ENCODE assay signal across 10 cellular contexts in genomic region chr10:89389254-89389653, GRCh38. TPM values are rescaled to one million over a fixed set of nuclear protein-coding genes. Genes with fewer than 3 reads are reported as not detected.
DNase-seq lines count a peak whose midpoint lies in the region; ATAC-seq and TF ChIP-seq lines count a peak whose summit lies in the region.
"Had no signal": no experiment of that assay in that cellular context is flagged by ENCODE, and none has a peak within 500 bp of the region (broad histone marks: within the 10 kb centered on the region; RNA-seq: fewer than 3 reads in every experiment).

No MANE protein-coding gene starts in this region.

- H3K4me3 ChIP-seq in dorsolateral prefrontal cortex = no peak overlapping the region
- no peak overlapping the region for H3K4me3 ChIP-seq in retinal pigment epithelial cell (ENCODE audit: low read length)

- peak in 55 of 56 donors; percentile 41 to 88 (median 67) for TF ChIP-seq CTCF in dorsolateral prefrontal cortex (IDR thresholded peaks at IDR 0.05 in 54 of 56, conservative IDR thresholded peaks at IDR 0.05 in 2 of 56; ENCODE audit: low read depth in 1 of 56, partially characterized antibody in 56 of 56)
- TF ChIP-seq CTCF in retinal pigment epithelial cell (conservative IDR thresholded peaks at IDR 0.05; ENCODE audit: low read depth, low read length) = peak; percentile 47

- intact Hi-C loops in dorsolateral prefrontal cortex (cut with DNase I) = no loop called here

- H3K27me3 ChIP-seq in dorsolateral prefrontal cortex = no peaks in the 10 kb centered on the region

- ATAC-seq in esophagus mucosa (no peak), GM21786 (IDR thresholded peaks at IDR 0.05; ENCODE audit: unreplicated experiment) (no peak)
- ATAC-seq: activated naive CD4-positive, alpha-beta T cell treated with anti-CD3 and anti-CD28 coated beads, Interleukin-2, amount 50 U/mL, for 72 hours had no signal

- peak overlapping the region in 44 of 59 donors; percentile 0 to 96 (median 41) for H3K27ac ChIP-seq in dorsolateral prefrontal cortex

- DNase-seq in NCI-H1417 (lab: John Stamatoyannopoulos, UW) (peak in 2 of 3 experiments; percentile 1 to 4), NCI-H1417 treated with DMSO at 0.1 percent for 48 hours (lab: John Stamatoyannopoulos, UW) (no peak), NAMALWA (ENCODE audit: low spot score) (peak; percentile 46), dorsolateral prefrontal cortex (no peak), retinal pigment epithelial cell (ENCODE audit: low read depth) (no peak), amniotic stem cell (lab: John Stamatoyannopoulos, UW) (no peak)
- DNase-seq: occipital lobe had no signal

RNA-seq across cellular contexts. Expression of gene IFIT1, which starts 3.2 kb away (rescaled TPM):
- total RNA-seq in dorsolateral prefrontal cortex (100 to 1,000 TPM in 3 of 120 experiments, 10 to 100 TPM in 117; 23.2 to 313 (median 49.2) TPM), esophagus mucosa (3.8 TPM)

RNA-seq across cellular contexts. Expression of gene IFIT1B, which starts 11.4 kb away (rescaled TPM):
- total RNA-seq in dorsolateral prefrontal cortex (under 1 TPM in 12 of 120 experiments, not detected in 108; 0.25 to 0.92 (median 0.31) TPM), esophagus mucosa (not detected)
- total RNA-seq: activated naive CD4-positive, alpha-beta T cell treated with anti-CD3 and anti-CD28 coated beads, Interleukin-2, amount 50 U/mL, for 72 hours had no signal

RNA-seq across cellular contexts. Expression of gene IFIT5, which starts 25.1 kb away (rescaled TPM):
- 10 to 100 TPM; 10.6 to 33.5 (median 19.0) TPM for total RNA-seq in dorsolateral prefrontal cortex
- 5.3 TPM for total RNA-seq in esophagus mucosa

Comparison
In these comparisons a context has a peak if more than half of its experiments do, and no peak if none do; other contexts are left out.
1. DNase-seq: peak in NCI-H1417 (2 of 3) and NAMALWA (single experiment); none in NCI-H1417 treated with DMSO at 0.1 percent for 48 hours (single experiment), dorsolateral prefrontal cortex (0 of 10), retinal pigment epithelial cell (single experiment) and amniotic stem cell (single experiment).